Comparison of ENCODE assay signal across 1 cellular context in the genomic region with DNA sequence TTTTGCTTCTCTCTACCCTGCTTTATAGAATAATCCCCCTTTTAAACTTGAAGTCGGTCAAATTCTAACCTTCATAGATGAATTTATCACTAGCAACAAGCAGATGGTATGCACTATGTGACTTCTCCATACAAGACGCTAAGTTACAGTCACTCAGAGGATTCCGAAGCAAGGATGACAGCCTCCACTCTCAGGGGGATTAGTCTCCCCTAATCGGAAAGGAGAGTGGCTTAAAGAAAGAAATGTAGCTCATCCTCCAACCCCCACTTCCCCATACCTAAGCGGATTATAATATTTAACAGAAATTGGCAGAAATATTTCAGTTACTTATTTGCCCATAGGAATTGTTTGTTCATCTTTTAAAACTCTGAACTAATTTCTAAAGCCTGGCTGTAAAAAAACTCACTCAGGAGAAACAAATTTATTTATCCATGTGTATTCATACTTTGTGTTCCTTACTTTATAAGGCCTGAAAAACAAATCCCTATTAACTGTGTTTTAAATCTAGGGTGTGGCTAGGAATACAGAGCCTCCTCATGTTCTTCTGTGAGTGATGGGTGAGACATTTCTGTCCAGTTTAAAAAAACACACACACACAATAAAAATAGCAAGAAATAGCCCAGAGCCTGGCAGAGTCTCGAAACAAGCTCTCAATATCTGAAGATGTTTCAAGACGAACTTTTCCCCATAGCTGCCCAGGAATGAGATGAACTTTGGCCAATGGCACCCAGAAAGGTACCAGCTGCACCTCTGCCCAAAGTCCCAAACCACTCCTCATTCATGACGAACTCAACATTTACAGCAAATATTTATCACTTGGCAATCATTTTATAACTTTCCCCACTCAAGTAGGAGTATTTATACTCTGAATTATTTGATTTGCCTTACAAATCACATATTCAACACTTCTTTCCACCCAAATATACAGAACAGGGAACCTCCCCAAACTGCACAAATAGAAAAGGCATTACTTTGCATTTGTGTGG.
TF ChIP-seq lines count a peak whose summit lies in the region.

No MANE protein-coding gene starts in this region.

TF ChIP-seq in liver, 16 proteins besides CTCF, POLR2A, EP300 and RAD21 (continued from another document):
- TF ChIP-seq REST (IDR thresholded peaks at IDR 0.05) (peak; percentile 71), JUND (IDR thresholded peaks at IDR 0.05) (peak in 1 of 2 donors; percentile 86), ATF3 (IDR thresholded peaks at IDR 0.05) (no peak), EGR1 (IDR thresholded peaks at IDR 0.05; ENCODE audit: low read depth in 2 of 2) (peak in 1 of 2 donors; percentile 24), HNF4G (IDR thresholded peaks at IDR 0.05) (peak; percentile 91), GABPA (IDR thresholded peaks at IDR 0.05 in 1 of 2, conservative IDR thresholded peaks at IDR 0.05 in 1 of 2) (no peak), MAX (IDR thresholded peaks at IDR 0.05) (peak; percentile 74), HNF4A (conservative IDR thresholded peaks at IDR 0.05) (peak; percentile 99 to 100)
